In genomic region chr2:186909095-186909494, GRCh38 we compare ENCODE assay signal across 23 cellular contexts.
"Had no signal": no experiment of that assay in that cellular context is flagged by ENCODE, and none has a peak within 500 bp of the region (broad histone marks: within the 10 kb centered on the region; RNA-seq: fewer than 3 reads in every experiment).

No MANE protein-coding gene starts in this region.

- H3K27me3 ChIP-seq: body of pancreas, cardiac muscle cell, gastrocnemius medialis, right lobe of liver, tibial artery had no signal

- FAIRE-seq: islet of Langerhans had no signal

- H2AFZ ChIP-seq: parathyroid adenoma had no signal

- H3K9me3 ChIP-seq: body of pancreas, gastrocnemius medialis, lower lobe of right lung, right lobe of liver, tibial artery had no signal

- H3K27ac ChIP-seq: body of pancreas, cardiac muscle cell, gastrocnemius medialis, lower lobe of right lung, parathyroid adenoma, right lobe of liver, skin epidermis had no signal

- H3K9ac ChIP-seq: parathyroid adenoma had no signal

- ATAC-seq: body of pancreas, gastrocnemius medialis, lower lobe of right lung, right lobe of liver, T-helper 17 cell had no signal

- H3K4me3 ChIP-seq: body of pancreas, cardiac muscle cell, gastrocnemius medialis, lower lobe of right lung, right lobe of liver, skin epidermis, tibial artery had no signal

- DNase-seq: activated CD4-positive, alpha-beta memory T cell treated with anti-CD3 and anti-CD28 coated beads for 36 hours; activated CD4-positive, alpha-beta T cell treated with anti-CD3 and anti-CD28 coated beads for 48 hours; activated CD4-positive, CD25-positive, alpha-beta regulatory T cell; activated naive CD4-positive, alpha-beta T cell treated with anti-CD3 and anti-CD28 coated beads, Interleukin-2, amount 10 ng/mL, durations not matched to agents 7 days and 5 days; activated T-cell treated with anti-CD3 and anti-CD28 coated beads, Interleukin-2, amount 50 U/mL, for 48 hours; anterior cingulate cortex; body of pancreas; dermis blood vessel endothelial cell; effector CD8-positive, alpha-beta T cell; gastrocnemius medialis; left cardiac atrium; lower lobe of right lung; mesendoderm; naive B cell; nucleus accumbens; right lobe of liver; stimulated activated CD4-positive, alpha-beta T cell treated with anti-CD3 and anti-CD28 coated beads, Interleukin-1b, Interleukin-23, amount 100 ng/mL, for 48 hours; T-helper 17 cell; tibial artery had no signal

- H3K4me1 ChIP-seq: body of pancreas, gastrocnemius medialis, lower lobe of right lung, parathyroid adenoma, right lobe of liver had no signal

- H3K79me2 ChIP-seq: parathyroid adenoma had no signal

- H3K36me3 ChIP-seq: cardiac muscle cell, gastrocnemius medialis, lower lobe of right lung, right lobe of liver, tibial artery had no signal
